Comparison of ENCODE assay signal across 14 cellular contexts in genomic region chr15:48536681-48537091, GRCh38.
DNase-seq lines count a peak whose midpoint lies in the region; ATAC-seq and TF ChIP-seq lines count a peak whose summit lies in the region.
"Had no signal": no experiment of that assay in that cellular context is flagged by ENCODE, and none has a peak within 500 bp of the region (broad histone marks: within the 10 kb centered on the region; RNA-seq: fewer than 3 reads in every experiment).

No MANE protein-coding gene starts in this region.

- H3K4me3 Mint-ChIP-seq in endothelial cell (ENCODE audit: unreplicated experiment): no peak overlapping the region
- H3K4me3 Mint-ChIP-seq: naive thymus-derived CD4-positive, alpha-beta T cell had no signal

- H3K9ac ChIP-seq in SK-N-MC (ENCODE audit: insufficient read length): no peak overlapping the region

- H3K9me3 Mint-ChIP-seq in endothelial cell (ENCODE audit: unreplicated experiment): no peaks in the 10 kb centered on the region
- H3K9me3 Mint-ChIP-seq: naive thymus-derived CD4-positive, alpha-beta T cell had no signal

- intact Hi-C loops in thyroid gland (cut with DNase I): no loop called here

- H3K4me1 Mint-ChIP-seq in endothelial cell (ENCODE audit: unreplicated experiment): peaks cover 20% of the 10 kb centered on the region
- H3K4me1 Mint-ChIP-seq: naive thymus-derived CD4-positive, alpha-beta T cell had no signal

- H3K27ac ChIP-seq in SK-N-MC: peak overlapping the region; percentile 77
- H3K27ac ChIP-seq in thyroid gland: peak overlapping the region in 2 of 3 donors; percentile 19 to 70

- peaks cover 4% of the 10 kb centered on the region for H3K36me3 Mint-ChIP-seq in endothelial cell (ENCODE audit: low read depth, unreplicated experiment)
- H3K36me3 Mint-ChIP-seq: naive thymus-derived CD4-positive, alpha-beta T cell had no signal

- peak overlapping the region; percentile 81 for H3K27ac Mint-ChIP-seq in endothelial cell (ENCODE audit: unreplicated experiment)
- H3K27ac Mint-ChIP-seq: naive thymus-derived CD4-positive, alpha-beta T cell had no signal

- H3K27me3 Mint-ChIP-seq in endothelial cell (ENCODE audit: unreplicated experiment): peaks cover 3% of the 10 kb centered on the region

- no peak for DNase-seq in SK-N-MC (ENCODE audit: low read depth, low spot score)
- DNase-seq in endothelial cell (ENCODE audit: low spot score): no peak
- no peak for DNase-seq in left lobe of liver (ENCODE audit: low spot score)
- DNase-seq in thyroid gland: no peak
- DNase-seq in midbrain (lab: John Stamatoyannopoulos, UW): no peak
- DNase-seq in kidney glomerular epithelial cell (lab: John Stamatoyannopoulos, UW): no peak
- DNase-seq: activated CD4-positive, CD25-positive, alpha-beta regulatory T cell treated with anti-CD3 and anti-CD28 coated beads, Interleukin-2, amount 50 U/mL, for 72 hours; naive thymus-derived CD4-positive, alpha-beta T cell; NCI-H1930; NCI-H524 treated with DMSO at 0.1 percent for 48 hours; stimulated activated naive CD4-positive, alpha-beta T cell had no signal

- H3K27me3 ChIP-seq in thyroid gland: no peaks in the 10 kb centered on the region

- TF ChIP-seq CTCF in endothelial cell (IDR thresholded peaks at IDR 0.05; ENCODE audit: unreplicated experiment) (no peak), thyroid gland (IDR thresholded peaks at IDR 0.05) (no peak)

- WGBS in thyroid gland, 2 donors: 58 to 74% methylated on average over 3 of the region's 3 CpGs

- H3K36me3 ChIP-seq in SK-N-MC (ENCODE audit: insufficient read depth, low read length): no peaks in the 10 kb centered on the region
- no peaks in the 10 kb centered on the region for H3K36me3 ChIP-seq in thyroid gland

- peak; percentile 56 for ATAC-seq in left lobe of liver
- no peak for ATAC-seq in GM19455 (IDR thresholded peaks at IDR 0.05; ENCODE audit: unreplicated experiment)
- ATAC-seq in GM21529 (IDR thresholded peaks at IDR 0.05; ENCODE audit: unreplicated experiment): no peak
- ATAC-seq: naive thymus-derived CD4-positive, alpha-beta T cell; Panc1 had no signal

- H3K9me3 ChIP-seq in SK-N-MC (ENCODE audit: low read depth, low read length) (no peaks in the 10 kb centered on the region), thyroid gland (no peaks in the 10 kb centered on the region)

- TF ChIP-seq POLR2A in thyroid gland (IDR thresholded peaks at IDR 0.05): no peak

- peaks cover 22 to 24% of the 10 kb centered on the region in 2 donors for H3K4me1 ChIP-seq in thyroid gland

- H3K4me3 ChIP-seq in SK-N-MC (peak overlapping the region; percentile 39), thyroid gland (replicated peaks in 1 of 3) (no peak overlapping the region)
